In genomic region chr15:94644433-94644832, GRCh38 we compare ENCODE assay signal across 6 cellular contexts.
"Had no signal": no experiment of that assay in that cellular context is flagged by ENCODE, and none has a peak within 500 bp of the region (broad histone marks: within the 10 kb centered on the region; RNA-seq: fewer than 3 reads in every experiment).

No MANE protein-coding gene starts in this region.

- H3K9ac ChIP-seq: KMS-11 had no signal

- H3K27me3 Mint-ChIP-seq: IgD-negative memory B cell had no signal

- H3K36me3 Mint-ChIP-seq: IgD-negative memory B cell had no signal

- FAIRE-seq: HTR-8/SVneo had no signal

- H3K27ac Mint-ChIP-seq: IgD-negative memory B cell had no signal

- DNase-seq: KBM-7, KG1 had no signal

- H3K4me1 Mint-ChIP-seq: IgD-negative memory B cell had no signal

- H3K27ac ChIP-seq: HL-60, KMS-11 had no signal

- H3K4me2 ChIP-seq: KMS-11 had no signal

- H3K4me3 Mint-ChIP-seq: IgD-negative memory B cell had no signal
